Comparison of ENCODE assay signal across 26 cellular contexts in genomic region chr1:216917039-216917438, GRCh38.
"Had no signal": no experiment of that assay in that cellular context is flagged by ENCODE, and none has a peak within 500 bp of the region (broad histone marks: within the 10 kb centered on the region; RNA-seq: fewer than 3 reads in every experiment).

No MANE protein-coding gene starts in this region.

- H3K27me3 ChIP-seq: heart right ventricle, ovary, right lobe of liver, suprapubic skin, transverse colon, upper lobe of left lung, vagina had no signal

- H3K36me3 ChIP-seq: heart right ventricle, ovary, right lobe of liver, suprapubic skin, thoracic aorta, transverse colon, upper lobe of left lung, vagina had no signal

- H3K4me3 Mint-ChIP-seq: mesothelial cell of epicardium; naive B cell; natural killer cell; stimulated activated naive B cell treated with anti-CD40 and anti-IgM and Interleukin-4, amounts not matched to agents 10 μg/mL and 1 μg/mL and 100 μg/mL, for 72 hours; stimulated activated naive CD8-positive, alpha-beta T cell treated with anti-CD3 and anti-CD28 coated beads, Interleukin-15, Interleukin-2, amounts not matched to agents 100 ng/mL and 50 ng/mL, for 24 hours had no signal

- H3K36me3 Mint-ChIP-seq: mesothelial cell of epicardium; naive B cell; natural killer cell; stimulated activated naive B cell treated with anti-CD40 and anti-IgM and Interleukin-4, amounts not matched to agents 10 μg/mL and 1 μg/mL and 100 μg/mL, for 72 hours had no signal

- H3K4me3 ChIP-seq: heart right ventricle, hepatocyte, lung, ovary, right lobe of liver, smooth muscle cell, suprapubic skin, thoracic aorta, transverse colon, upper lobe of left lung, vagina had no signal

- H3K27ac Mint-ChIP-seq: mesothelial cell of epicardium; natural killer cell; progenitor cell of endocrine pancreas; stimulated activated naive B cell treated with anti-CD40 and anti-IgM and Interleukin-4, amounts not matched to agents 10 μg/mL and 1 μg/mL and 100 μg/mL, for 72 hours; stimulated activated naive CD8-positive, alpha-beta T cell treated with anti-CD3 and anti-CD28 coated beads, Interleukin-15, Interleukin-2, amounts not matched to agents 100 ng/mL and 50 ng/mL, for 24 hours had no signal

- H3K4me1 ChIP-seq: right lobe of liver, suprapubic skin, transverse colon, upper lobe of left lung, vagina had no signal

- H3K27me3 Mint-ChIP-seq: naive B cell; stimulated activated naive B cell treated with anti-CD40 and anti-IgM and Interleukin-4, amounts not matched to agents 10 μg/mL and 1 μg/mL and 100 μg/mL, for 72 hours; stimulated activated naive CD8-positive, alpha-beta T cell treated with anti-CD3 and anti-CD28 coated beads, Interleukin-15, Interleukin-2, amounts not matched to agents 100 ng/mL and 50 ng/mL, for 24 hours had no signal

- H3K9me3 ChIP-seq: heart right ventricle, ovary, right lobe of liver, suprapubic skin, thoracic aorta, transverse colon, upper lobe of left lung, vagina had no signal

- H3K9me3 Mint-ChIP-seq: mesothelial cell of epicardium; natural killer cell; stimulated activated naive CD8-positive, alpha-beta T cell treated with anti-CD3 and anti-CD28 coated beads, Interleukin-15, Interleukin-2, amounts not matched to agents 100 ng/mL and 50 ng/mL, for 24 hours had no signal

- H3K27ac ChIP-seq: heart right ventricle, hepatocyte, ovary, right lobe of liver, suprapubic skin, thoracic aorta, transverse colon, upper lobe of left lung, vagina had no signal

- ATAC-seq: left lobe of liver; natural killer cell; right lobe of liver; stimulated activated naive B cell treated with anti-CD40 and anti-IgM and Interleukin-4, amounts not matched to agents 10 μg/mL and 1 μg/mL and 100 μg/mL, for 72 hours had no signal

- DNase-seq: heart right ventricle; islet precursor cell; left cardiac atrium; mesendoderm; naive B cell; natural killer cell; ovary; retina; right lobe of liver; stimulated activated CD4-positive, alpha-beta T cell treated with anti-CD3 and anti-CD28 coated beads, Interleukin-1b, Interleukin-23, amount 100 ng/mL, for 48 hours; stimulated activated CD4-positive, alpha-beta T cell treated with anti-CD3 and anti-CD28 coated beads, Interleukin-2, amount 100 ng/mL, for 48 hours; stimulated activated CD4-positive, alpha-beta T cell treated with anti-CD3 and anti-CD28 coated beads, Interleukin-4, amount 100 ng/mL, for 4 hours; stimulated activated CD8-positive, alpha-beta memory T cell treated with anti-CD3 and anti-CD28 coated beads, Interleukin-4, amount 100 ng/mL, for 48 hours; stimulated activated naive B cell treated with anti-CD40 and anti-IgM and Interleukin-4, amounts not matched to agents 10 μg/mL and 1 μg/mL and 100 μg/mL, for 72 hours; transverse colon; upper lobe of left lung had no signal

- H3K4me1 Mint-ChIP-seq: naive B cell; natural killer cell; stimulated activated naive B cell treated with anti-CD40 and anti-IgM and Interleukin-4, amounts not matched to agents 10 μg/mL and 1 μg/mL and 100 μg/mL, for 72 hours had no signal
